ENCODE assay signal across 1 cellular context in the genomic region with DNA sequence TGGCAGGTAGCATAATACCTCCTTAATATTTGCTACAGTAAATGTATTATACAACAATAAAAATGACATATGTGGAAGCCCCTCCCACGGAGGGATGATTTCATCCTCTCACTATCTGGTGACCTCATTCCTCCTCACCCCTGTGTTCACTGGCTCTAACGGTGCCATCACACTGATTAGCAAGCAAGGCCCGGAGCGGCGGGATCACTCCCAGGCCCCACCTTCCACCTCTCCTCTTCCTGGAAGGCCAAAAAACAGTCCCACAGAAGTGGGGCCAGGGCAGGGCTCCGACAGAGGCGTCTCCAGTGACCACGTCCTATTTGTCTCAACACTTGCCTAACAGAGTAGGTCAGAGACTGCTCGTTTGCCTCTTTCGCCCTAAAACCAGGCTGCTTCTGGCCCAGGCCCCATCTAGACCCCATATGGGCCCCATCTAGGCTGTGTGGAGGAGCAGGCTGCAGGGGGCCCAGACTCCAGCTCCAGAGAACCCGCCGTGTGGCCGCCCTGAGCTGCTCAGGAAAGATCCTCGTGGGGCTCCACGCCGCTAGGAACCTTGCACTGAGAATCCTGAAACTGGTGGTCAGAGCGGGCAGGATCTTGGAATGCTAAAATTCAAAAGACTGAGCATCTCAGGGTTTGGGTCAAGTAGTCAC.
A peak's percentile ranks its signal among the peaks of the same experiment; 100 is the strongest.
TF ChIP-seq lines count a peak whose summit lies in the region.

No MANE protein-coding gene starts in this region.

TF ChIP-seq in K562, 482 proteins besides CTCF, POLR2A, EP300 and RAD21 (continues in another document):
- TF ChIP-seq TCF7 (IDR thresholded peaks at IDR 0.05; ENCODE audit: borderline replicate concordance) (no peak), TOE1 (IDR thresholded peaks at IDR 0.05; ENCODE audit: borderline replicate concordance) (peak; percentile 19; the same call in 1 of the 2 replicates), TOE1 (CRISPR knock-in tag; IDR thresholded peaks at IDR 0.05; ENCODE audit: borderline replicate concordance, low read depth) (no peak), CBX3 (IDR thresholded peaks at IDR 0.05; ENCODE audit: borderline replicate concordance in 1 of 2, low read length in 2 of 2) (no peak; a peak in 1 of 3 replicates), DIDO1 (tag; IDR thresholded peaks at IDR 0.05; ENCODE audit: low read depth) (no peak), SOX6 (IDR thresholded peaks at IDR 0.05) (peak; percentile 54), BDP1 (IDR thresholded peaks at IDR 0.05; ENCODE audit: insufficient read depth, insufficient read length) (no peak), SMARCC2 (IDR thresholded peaks at IDR 0.05; ENCODE audit: low read depth) (no peak; the same call in 1 of the 2 replicates), ILF3 (IDR thresholded peaks at IDR 0.05; ENCODE audit: borderline replicate concordance) (no peak), NCOA4 (IDR thresholded peaks at IDR 0.05; ENCODE audit: partially characterized antibody) (no peak), GATAD2A (IDR thresholded peaks at IDR 0.05) (no peak), POLR3A (IDR thresholded peaks at IDR 0.05; ENCODE audit: borderline replicate concordance, extremely low read depth, insufficient read depth, insufficient read length) (no peak), SRF (CRISPR knock-in tag; IDR thresholded peaks at IDR 0.05) (peak in 1 of 2 experiments; percentile 69; a peak in 1 of 4 replicates), ZNF583 (CRISPR knock-in tag; IDR thresholded peaks at IDR 0.05) (peak; percentile 75; the same call in 1 of the 2 replicates), ZFX (CRISPR knock-in tag; IDR thresholded peaks at IDR 0.05) (peak; percentile 92), SIX5 (IDR thresholded peaks at IDR 0.05; ENCODE audit: borderline replicate concordance in 1 of 2, insufficient read depth in 1 of 2, low read depth in 1 of 2, low read length in 2 of 2) (no peak), SMAD3 (CRISPR knock-in tag; conservative IDR thresholded peaks at IDR 0.05) (0 out of 2 replicates have a peak, but pooled peaks have one; percentile 42), U2AF2 (optimal IDR thresholded peaks at IDR 0.05; ENCODE audit: low read depth, low read length) (no peak), XRCC4 (IDR thresholded peaks at IDR 0.05; ENCODE audit: extremely low read depth, insufficient read depth, insufficient read length) (no peak), TGIF2 (CRISPR knock-in tag; IDR thresholded peaks at IDR 0.05) (no peak), LCOR (CRISPR knock-in tag; IDR thresholded peaks at IDR 0.05) (no peak), ZNF586 (CRISPR knock-in tag; conservative IDR thresholded peaks at IDR 0.05) (no peak), RFX5 (IDR thresholded peaks at IDR 0.05; ENCODE audit: low read depth, low read length) (peak; percentile 50; the same call in 1 of the 2 replicates), BHLHE40 (IDR thresholded peaks at IDR 0.05; ENCODE audit: low read length) (no peak; the same call in 1 of the 2 replicates), HDGF (IDR thresholded peaks at IDR 0.05) (0 out of 2 replicates have a peak, but pooled peaks have one; percentile 35), KDM2B (CRISPR knock-in tag; IDR thresholded peaks at IDR 0.05) (no peak), ZNF408 (CRISPR knock-in tag; IDR thresholded peaks at IDR 0.05; ENCODE audit: low read depth) (no peak), HMG20A (CRISPR knock-in tag; conservative IDR thresholded peaks at IDR 0.05) (no peak), MCM2 (IDR thresholded peaks at IDR 0.05; ENCODE audit: low read depth) (no peak), MEF2A (IDR thresholded peaks at IDR 0.05; ENCODE audit: control insufficient read depth, low read depth, low read length) (no peak), ZBED1 (IDR thresholded peaks at IDR 0.05) (peak; percentile 19; the same call in 1 of the 2 replicates), TCF7L2 (IDR thresholded peaks at IDR 0.05; ENCODE audit: low read depth, low read length) (no peak), DDX20 (tag; IDR thresholded peaks at IDR 0.05; ENCODE audit: low read depth) (no peak), ARHGAP35 (IDR thresholded peaks at IDR 0.05; ENCODE audit: partially characterized antibody) (no peak), TCFL5 (CRISPR knock-in tag; conservative IDR thresholded peaks at IDR 0.05) (no peak)
- TF ChIP-seq, protein P1, sequence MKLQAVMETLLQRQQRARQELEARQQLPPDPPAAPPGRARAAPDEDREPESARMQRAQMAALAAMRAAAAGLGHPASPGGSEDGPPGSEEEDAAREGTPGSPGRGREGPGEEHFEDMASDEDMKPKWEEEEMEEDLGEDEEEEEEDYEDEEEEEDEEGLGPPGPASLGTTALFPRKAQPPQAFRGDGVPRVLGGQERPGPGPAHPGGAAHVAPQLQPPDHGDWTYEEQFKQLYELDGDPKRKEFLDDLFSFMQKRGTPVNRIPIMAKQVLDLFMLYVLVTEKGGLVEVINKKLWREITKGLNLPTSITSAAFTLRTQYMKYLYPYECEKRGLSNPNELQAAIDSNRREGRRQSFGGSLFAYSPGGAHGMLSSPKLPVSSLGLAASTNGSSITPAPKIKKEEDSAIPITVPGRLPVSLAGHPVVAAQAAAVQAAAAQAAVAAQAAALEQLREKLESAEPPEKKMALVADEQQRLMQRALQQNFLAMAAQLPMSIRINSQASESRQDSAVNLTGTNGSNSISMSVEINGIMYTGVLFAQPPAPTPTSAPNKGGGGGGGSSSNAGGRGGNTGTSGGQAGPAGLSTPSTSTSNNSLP (IDR thresholded peaks at IDR 0.05; ENCODE audit: borderline replicate concordance, low read depth, low read length), result peak; percentile 51; the same call in 1 of the 2 replicates
- TF ChIP-seq, protein P2, sequence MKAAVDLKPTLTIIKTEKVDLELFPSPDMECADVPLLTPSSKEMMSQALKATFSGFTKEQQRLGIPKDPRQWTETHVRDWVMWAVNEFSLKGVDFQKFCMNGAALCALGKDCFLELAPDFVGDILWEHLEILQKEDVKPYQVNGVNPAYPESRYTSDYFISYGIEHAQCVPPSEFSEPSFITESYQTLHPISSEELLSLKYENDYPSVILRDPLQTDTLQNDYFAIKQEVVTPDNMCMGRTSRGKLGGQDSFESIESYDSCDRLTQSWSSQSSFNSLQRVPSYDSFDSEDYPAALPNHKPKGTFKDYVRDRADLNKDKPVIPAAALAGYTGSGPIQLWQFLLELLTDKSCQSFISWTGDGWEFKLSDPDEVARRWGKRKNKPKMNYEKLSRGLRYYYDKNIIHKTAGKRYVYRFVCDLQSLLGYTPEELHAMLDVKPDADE (conservative IDR thresholded peaks at IDR 0.05; ENCODE audit: control insufficient read depth, low read depth, low read length), result no peak
- TF ChIP-seq, protein P3, sequence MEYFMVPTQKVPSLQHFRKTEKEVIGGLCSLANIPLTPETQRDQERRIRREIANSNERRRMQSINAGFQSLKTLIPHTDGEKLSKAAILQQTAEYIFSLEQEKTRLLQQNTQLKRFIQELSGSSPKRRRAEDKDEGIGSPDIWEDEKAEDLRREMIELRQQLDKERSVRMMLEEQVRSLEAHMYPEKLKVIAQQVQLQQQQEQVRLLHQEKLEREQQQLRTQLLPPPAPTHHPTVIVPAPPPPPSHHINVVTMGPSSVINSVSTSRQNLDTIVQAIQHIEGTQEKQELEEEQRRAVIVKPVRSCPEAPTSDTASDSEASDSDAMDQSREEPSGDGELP (CRISPR knock-in tag; IDR thresholded peaks at IDR 0.05; ENCODE audit: borderline replicate concordance), result 0 out of 2 replicates have a peak, but pooled peaks have one; percentile 27
- TF ChIP-seq, protein P4, sequence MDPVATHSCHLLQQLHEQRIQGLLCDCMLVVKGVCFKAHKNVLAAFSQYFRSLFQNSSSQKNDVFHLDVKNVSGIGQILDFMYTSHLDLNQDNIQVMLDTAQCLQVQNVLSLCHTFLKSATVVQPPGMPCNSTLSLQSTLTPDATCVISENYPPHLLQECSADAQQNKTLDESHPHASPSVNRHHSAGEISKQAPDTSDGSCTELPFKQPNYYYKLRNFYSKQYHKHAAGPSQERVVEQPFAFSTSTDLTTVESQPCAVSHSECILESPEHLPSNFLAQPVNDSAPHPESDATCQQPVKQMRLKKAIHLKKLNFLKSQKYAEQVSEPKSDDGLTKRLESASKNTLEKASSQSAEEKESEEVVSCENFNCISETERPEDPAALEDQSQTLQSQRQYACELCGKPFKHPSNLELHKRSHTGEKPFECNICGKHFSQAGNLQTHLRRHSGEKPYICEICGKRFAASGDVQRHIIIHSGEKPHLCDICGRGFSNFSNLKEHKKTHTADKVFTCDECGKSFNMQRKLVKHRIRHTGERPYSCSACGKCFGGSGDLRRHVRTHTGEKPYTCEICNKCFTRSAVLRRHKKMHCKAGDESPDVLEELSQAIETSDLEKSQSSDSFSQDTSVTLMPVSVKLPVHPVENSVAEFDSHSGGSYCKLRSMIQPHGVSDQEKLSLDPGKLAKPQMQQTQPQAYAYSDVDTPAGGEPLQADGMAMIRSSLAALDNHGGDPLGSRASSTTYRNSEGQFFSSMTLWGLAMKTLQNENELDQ (CRISPR knock-in tag; IDR thresholded peaks at IDR 0.05; ENCODE audit: borderline replicate concordance), result 0 out of 2 replicates have a peak, but pooled peaks have one; percentile 47
- TF ChIP-seq, protein P5, sequence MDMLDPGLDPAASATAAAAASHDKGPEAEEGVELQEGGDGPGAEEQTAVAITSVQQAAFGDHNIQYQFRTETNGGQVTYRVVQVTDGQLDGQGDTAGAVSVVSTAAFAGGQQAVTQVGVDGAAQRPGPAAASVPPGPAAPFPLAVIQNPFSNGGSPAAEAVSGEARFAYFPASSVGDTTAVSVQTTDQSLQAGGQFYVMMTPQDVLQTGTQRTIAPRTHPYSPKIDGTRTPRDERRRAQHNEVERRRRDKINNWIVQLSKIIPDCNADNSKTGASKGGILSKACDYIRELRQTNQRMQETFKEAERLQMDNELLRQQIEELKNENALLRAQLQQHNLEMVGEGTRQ (CRISPR knock-in tag; IDR thresholded peaks at IDR 0.05), result no peak
- TF ChIP-seq, protein P6, sequence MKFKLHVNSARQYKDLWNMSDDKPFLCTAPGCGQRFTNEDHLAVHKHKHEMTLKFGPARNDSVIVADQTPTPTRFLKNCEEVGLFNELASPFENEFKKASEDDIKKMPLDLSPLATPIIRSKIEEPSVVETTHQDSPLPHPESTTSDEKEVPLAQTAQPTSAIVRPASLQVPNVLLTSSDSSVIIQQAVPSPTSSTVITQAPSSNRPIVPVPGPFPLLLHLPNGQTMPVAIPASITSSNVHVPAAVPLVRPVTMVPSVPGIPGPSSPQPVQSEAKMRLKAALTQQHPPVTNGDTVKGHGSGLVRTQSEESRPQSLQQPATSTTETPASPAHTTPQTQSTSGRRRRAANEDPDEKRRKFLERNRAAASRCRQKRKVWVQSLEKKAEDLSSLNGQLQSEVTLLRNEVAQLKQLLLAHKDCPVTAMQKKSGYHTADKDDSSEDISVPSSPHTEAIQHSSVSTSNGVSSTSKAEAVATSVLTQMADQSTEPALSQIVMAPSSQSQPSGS (CRISPR knock-in tag; IDR thresholded peaks at IDR 0.05), result 0 out of 2 replicates have a peak, but pooled peaks have one; percentile 41
- TF ChIP-seq, protein P7, sequence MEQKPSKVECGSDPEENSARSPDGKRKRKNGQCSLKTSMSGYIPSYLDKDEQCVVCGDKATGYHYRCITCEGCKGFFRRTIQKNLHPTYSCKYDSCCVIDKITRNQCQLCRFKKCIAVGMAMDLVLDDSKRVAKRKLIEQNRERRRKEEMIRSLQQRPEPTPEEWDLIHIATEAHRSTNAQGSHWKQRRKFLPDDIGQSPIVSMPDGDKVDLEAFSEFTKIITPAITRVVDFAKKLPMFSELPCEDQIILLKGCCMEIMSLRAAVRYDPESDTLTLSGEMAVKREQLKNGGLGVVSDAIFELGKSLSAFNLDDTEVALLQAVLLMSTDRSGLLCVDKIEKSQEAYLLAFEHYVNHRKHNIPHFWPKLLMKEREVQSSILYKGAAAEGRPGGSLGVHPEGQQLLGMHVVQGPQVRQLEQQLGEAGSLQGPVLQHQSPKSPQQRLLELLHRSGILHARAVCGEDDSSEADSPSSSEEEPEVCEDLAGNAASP (IDR thresholded peaks at IDR 0.05), result no peak
- TF ChIP-seq, protein P8, sequence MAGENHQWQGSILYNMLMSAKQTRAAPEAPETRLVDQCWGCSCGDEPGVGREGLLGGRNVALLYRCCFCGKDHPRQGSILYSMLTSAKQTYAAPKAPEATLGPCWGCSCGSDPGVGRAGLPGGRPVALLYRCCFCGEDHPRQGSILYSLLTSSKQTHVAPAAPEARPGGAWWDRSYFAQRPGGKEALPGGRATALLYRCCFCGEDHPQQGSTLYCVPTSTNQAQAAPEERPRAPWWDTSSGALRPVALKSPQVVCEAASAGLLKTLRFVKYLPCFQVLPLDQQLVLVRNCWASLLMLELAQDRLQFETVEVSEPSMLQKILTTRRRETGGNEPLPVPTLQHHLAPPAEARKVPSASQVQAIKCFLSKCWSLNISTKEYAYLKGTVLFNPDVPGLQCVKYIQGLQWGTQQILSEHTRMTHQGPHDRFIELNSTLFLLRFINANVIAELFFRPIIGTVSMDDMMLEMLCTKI (IDR thresholded peaks at IDR 0.05; ENCODE audit: partially characterized antibody), result no peak
- TF ChIP-seq, protein P9, sequence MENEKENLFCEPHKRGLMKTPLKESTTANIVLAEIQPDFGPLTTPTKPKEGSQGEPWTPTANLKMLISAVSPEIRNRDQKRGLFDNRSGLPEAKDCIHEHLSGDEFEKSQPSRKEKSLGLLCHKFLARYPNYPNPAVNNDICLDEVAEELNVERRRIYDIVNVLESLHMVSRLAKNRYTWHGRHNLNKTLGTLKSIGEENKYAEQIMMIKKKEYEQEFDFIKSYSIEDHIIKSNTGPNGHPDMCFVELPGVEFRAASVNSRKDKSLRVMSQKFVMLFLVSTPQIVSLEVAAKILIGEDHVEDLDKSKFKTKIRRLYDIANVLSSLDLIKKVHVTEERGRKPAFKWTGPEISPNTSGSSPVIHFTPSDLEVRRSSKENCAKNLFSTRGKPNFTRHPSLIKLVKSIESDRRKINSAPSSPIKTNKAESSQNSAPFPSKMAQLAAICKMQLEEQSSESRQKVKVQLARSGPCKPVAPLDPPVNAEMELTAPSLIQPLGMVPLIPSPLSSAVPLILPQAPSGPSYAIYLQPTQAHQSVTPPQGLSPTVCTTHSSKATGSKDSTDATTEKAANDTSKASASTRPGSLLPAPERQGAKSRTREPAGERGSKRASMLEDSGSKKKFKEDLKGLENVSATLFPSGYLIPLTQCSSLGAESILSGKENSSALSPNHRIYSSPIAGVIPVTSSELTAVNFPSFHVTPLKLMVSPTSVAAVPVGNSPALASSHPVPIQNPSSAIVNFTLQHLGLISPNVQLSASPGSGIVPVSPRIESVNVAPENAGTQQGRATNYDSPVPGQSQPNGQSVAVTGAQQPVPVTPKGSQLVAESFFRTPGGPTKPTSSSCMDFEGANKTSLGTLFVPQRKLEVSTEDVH (IDR thresholded peaks at IDR 0.05; ENCODE audit: low read depth, partially characterized antibody), result peak; percentile 29
- TF ChIP-seq, protein P10, sequence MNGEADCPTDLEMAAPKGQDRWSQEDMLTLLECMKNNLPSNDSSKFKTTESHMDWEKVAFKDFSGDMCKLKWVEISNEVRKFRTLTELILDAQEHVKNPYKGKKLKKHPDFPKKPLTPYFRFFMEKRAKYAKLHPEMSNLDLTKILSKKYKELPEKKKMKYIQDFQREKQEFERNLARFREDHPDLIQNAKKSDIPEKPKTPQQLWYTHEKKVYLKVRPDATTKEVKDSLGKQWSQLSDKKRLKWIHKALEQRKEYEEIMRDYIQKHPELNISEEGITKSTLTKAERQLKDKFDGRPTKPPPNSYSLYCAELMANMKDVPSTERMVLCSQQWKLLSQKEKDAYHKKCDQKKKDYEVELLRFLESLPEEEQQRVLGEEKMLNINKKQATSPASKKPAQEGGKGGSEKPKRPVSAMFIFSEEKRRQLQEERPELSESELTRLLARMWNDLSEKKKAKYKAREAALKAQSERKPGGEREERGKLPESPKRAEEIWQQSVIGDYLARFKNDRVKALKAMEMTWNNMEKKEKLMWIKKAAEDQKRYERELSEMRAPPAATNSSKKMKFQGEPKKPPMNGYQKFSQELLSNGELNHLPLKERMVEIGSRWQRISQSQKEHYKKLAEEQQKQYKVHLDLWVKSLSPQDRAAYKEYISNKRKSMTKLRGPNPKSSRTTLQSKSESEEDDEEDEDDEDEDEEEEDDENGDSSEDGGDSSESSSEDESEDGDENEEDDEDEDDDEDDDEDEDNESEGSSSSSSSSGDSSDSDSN (IDR thresholded peaks at IDR 0.05; ENCODE audit: borderline replicate concordance in 1 of 2, low read depth in 2 of 2, low read length in 2 of 2), result peak; percentile 68 to 88; a peak in 2 of 4 replicates
